ENCODE assay signal across 9 cellular contexts in the genomic region with DNA sequence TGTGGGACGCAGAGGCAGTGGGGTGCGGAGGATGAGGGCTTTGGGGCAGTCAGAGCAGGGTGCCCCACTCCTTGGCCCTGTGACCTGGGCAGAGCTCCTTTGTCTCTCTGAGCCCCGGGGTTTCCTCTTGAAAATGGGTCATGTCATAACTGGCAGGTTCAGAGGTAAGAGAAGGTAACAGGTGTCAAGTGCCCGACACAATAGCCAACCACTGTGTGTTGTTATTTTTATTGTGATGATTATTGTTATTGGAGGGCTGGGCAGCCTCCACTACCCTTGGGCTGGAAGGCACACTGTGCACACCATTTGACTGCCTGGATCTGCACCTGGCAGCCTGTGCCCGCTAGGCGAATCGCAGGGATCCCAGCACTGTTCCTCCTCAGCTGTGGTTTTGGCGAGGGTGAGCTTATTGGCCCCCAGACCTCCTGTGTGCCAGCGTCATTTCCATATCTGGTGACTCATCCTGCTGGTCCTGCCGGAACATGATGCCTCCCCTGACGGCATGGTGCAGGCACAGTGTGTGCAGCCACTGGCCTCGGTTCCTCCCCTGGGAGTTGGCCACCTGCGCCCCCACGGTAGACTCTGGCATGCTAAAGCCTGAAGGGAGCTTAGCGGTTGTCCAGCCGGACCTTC. TPM values are rescaled to one million over a fixed set of nuclear protein-coding genes. Genes with fewer than 3 reads are reported as not detected.
DNase-seq lines count a peak whose midpoint lies in the region; ATAC-seq lines count a peak whose summit lies in the region.
"Had no signal": no experiment of that assay in that cellular context is flagged by ENCODE, and none has a peak within 500 bp of the region (broad histone marks: within the 10 kb centered on the region; RNA-seq: fewer than 3 reads in every experiment).

No MANE protein-coding gene starts in this region.

- H3K4me3 ChIP-seq in neuronal stem cell (ENCODE audit: low read length in 2 of 2), result no peak overlapping the region

- H2BK15ac ChIP-seq in neuronal stem cell (ENCODE audit: low read length), result peak overlapping the region; percentile 1

- peak; percentile 70 for DNase-seq in ELR (ENCODE audit: low read depth)
- DNase-seq in NCI-H2107 treated with DMSO at 0.1 percent for 48 hours (lab: John Stamatoyannopoulos, UW; ENCODE audit: unreplicated experiment), result peak; percentile 64
- peak; percentile 27 for DNase-seq in brain pericyte (ENCODE audit: low read depth, low spot score)
- no peak for DNase-seq in neuronal stem cell (ENCODE audit: low spot score)
- DNase-seq in activated naive CD4-positive, alpha-beta T cell treated with anti-CD3 and anti-CD28 coated beads, Interleukin-2, amount 50 U/mL, for 16 hours, result no peak
- DNase-seq in AG08395 (ENCODE audit: low spot score), result no peak

- H3K79me1 ChIP-seq in neuronal stem cell (ENCODE audit: low read depth, low read length), result no peaks in the 10 kb centered on the region

- H3K4me2 ChIP-seq in neuronal stem cell (ENCODE audit: insufficient read depth, low read length, poor library complexity, severe bottlenecking), result no peak overlapping the region

- peak overlapping the region; percentile 13 for H2AK5ac ChIP-seq in neuronal stem cell (ENCODE audit: low read depth, low read length)

- H2AFZ ChIP-seq in neuronal stem cell (ENCODE audit: low read length), result no peak overlapping the region
- H2AFZ ChIP-seq: parathyroid adenoma had no signal

- peak overlapping the region; percentile 86 for H3K18ac ChIP-seq in neuronal stem cell (ENCODE audit: low read length)

- H3K23ac ChIP-seq in neuronal stem cell (ENCODE audit: low read depth, low read length, poor library complexity), result peak overlapping the region; percentile 34

- no peak overlapping the region for H2BK120ac ChIP-seq in neuronal stem cell (ENCODE audit: low read depth, low read length)

- H3K36me3 ChIP-seq in neuronal stem cell (replicated peaks in 1 of 2; ENCODE audit: control insufficient read depth in 2 of 2, insufficient read depth in 2 of 2, low read length in 2 of 2), result no peaks in the 10 kb centered on the region

- H2BK5ac ChIP-seq in neuronal stem cell (ENCODE audit: low read length), result peak overlapping the region; percentile 6

- no peak overlapping the region for H3K27ac ChIP-seq in neuronal stem cell (replicated peaks; ENCODE audit: low read length)
- H3K27ac ChIP-seq: parathyroid adenoma had no signal

- H3K27me3 ChIP-seq in neuronal stem cell (ENCODE audit: control insufficient read depth in 3 of 3, insufficient read depth in 3 of 3, low read depth in 1 of 3, low read length in 3 of 3), result no peaks in the 10 kb centered on the region

- peak overlapping the region; percentile 58 for H3K14ac ChIP-seq in neuronal stem cell (ENCODE audit: low read length)

- no peaks in the 10 kb centered on the region for H3K9me3 ChIP-seq in neuronal stem cell (replicated peaks in 1 of 2; ENCODE audit: control insufficient read depth in 2 of 2, insufficient read depth in 1 of 2, low read depth in 1 of 2, low read length in 2 of 2)

- no peak overlapping the region for H2BK12ac ChIP-seq in neuronal stem cell (ENCODE audit: low read length)

- no peak overlapping the region for H4K91ac ChIP-seq in neuronal stem cell (ENCODE audit: low read depth, low read length, poor library complexity)

- peaks cover 5 to 15% of the 10 kb centered on the region in 2 donors for H3K4me1 ChIP-seq in neuronal stem cell (ENCODE audit: control insufficient read depth in 2 of 2, insufficient read depth in 1 of 2, low read depth in 1 of 2, low read length in 2 of 2)
- H3K4me1 ChIP-seq: parathyroid adenoma had no signal

- WGBS in neuronal stem cell (ENCODE audit: extremely low coverage in 2 of 2, insufficient read length in 2 of 2, insufficient replicate concordance in 1 of 2), 2 donors, result no CpG with 5 or more reads among the region's 16 CpGs

- ATAC-seq in GM19397 (IDR thresholded peaks at IDR 0.05; ENCODE audit: unreplicated experiment) (no peak), GM18858 (IDR thresholded peaks at IDR 0.05; ENCODE audit: unreplicated experiment) (no peak)

- no peak overlapping the region for H4K8ac ChIP-seq in neuronal stem cell (ENCODE audit: low read depth, low read length)

- no peak overlapping the region for H3K9ac ChIP-seq in neuronal stem cell (ENCODE audit: low read depth, low read length, poor library complexity)
- H3K9ac ChIP-seq: parathyroid adenoma had no signal

- H3K4ac ChIP-seq in neuronal stem cell (ENCODE audit: low read length), result no peak overlapping the region

RNA-seq across cellular contexts. Expression of a gene that starts 15.4 kb away (rescaled TPM):
- 1.5 TPM for polyA plus RNA-seq in neuronal stem cell (2013, experiment 1 of 2)
- polyA plus RNA-seq in neuronal stem cell (2013, experiment 2 of 2), result 1.4 TPM

RNA-seq across cellular contexts. Expression of a gene that starts 46.3 kb away (rescaled TPM):
- polyA plus RNA-seq in neuronal stem cell (2013, experiment 1 of 2), result 108 TPM
- polyA plus RNA-seq in neuronal stem cell (2013, experiment 2 of 2), result 103 TPM

RNA-seq across cellular contexts. Expression of a gene that starts 46.4 kb away (rescaled TPM):
- polyA plus RNA-seq in neuronal stem cell (2013, experiment 1 of 2), result 1.3 TPM
- polyA plus RNA-seq in neuronal stem cell (2013, experiment 2 of 2), result 1.1 TPM

RNA-seq across cellular contexts. Expression of a gene that starts 57.4 kb away (rescaled TPM):
- 8.4 TPM for polyA plus RNA-seq in neuronal stem cell (2013, experiment 1 of 2)
- polyA plus RNA-seq in neuronal stem cell (2013, experiment 2 of 2), result 8.2 TPM

Comparison
In these comparisons a context has a peak if more than half of its experiments do, and no peak if none do; other contexts are left out.
1. DNase-seq: peak in ELR (single experiment), NCI-H2107 treated with DMSO at 0.1 percent for 48 hours (single experiment) and brain pericyte (single experiment); none in neuronal stem cell (single experiment), activated naive CD4-positive, alpha-beta T cell treated with anti-CD3 and anti-CD28 coated beads, Interleukin-2, amount 50 U/mL, for 16 hours (single experiment) and AG08395 (single experiment).